8 cellular contexts compared by ENCODE assay signal in the genomic region with DNA sequence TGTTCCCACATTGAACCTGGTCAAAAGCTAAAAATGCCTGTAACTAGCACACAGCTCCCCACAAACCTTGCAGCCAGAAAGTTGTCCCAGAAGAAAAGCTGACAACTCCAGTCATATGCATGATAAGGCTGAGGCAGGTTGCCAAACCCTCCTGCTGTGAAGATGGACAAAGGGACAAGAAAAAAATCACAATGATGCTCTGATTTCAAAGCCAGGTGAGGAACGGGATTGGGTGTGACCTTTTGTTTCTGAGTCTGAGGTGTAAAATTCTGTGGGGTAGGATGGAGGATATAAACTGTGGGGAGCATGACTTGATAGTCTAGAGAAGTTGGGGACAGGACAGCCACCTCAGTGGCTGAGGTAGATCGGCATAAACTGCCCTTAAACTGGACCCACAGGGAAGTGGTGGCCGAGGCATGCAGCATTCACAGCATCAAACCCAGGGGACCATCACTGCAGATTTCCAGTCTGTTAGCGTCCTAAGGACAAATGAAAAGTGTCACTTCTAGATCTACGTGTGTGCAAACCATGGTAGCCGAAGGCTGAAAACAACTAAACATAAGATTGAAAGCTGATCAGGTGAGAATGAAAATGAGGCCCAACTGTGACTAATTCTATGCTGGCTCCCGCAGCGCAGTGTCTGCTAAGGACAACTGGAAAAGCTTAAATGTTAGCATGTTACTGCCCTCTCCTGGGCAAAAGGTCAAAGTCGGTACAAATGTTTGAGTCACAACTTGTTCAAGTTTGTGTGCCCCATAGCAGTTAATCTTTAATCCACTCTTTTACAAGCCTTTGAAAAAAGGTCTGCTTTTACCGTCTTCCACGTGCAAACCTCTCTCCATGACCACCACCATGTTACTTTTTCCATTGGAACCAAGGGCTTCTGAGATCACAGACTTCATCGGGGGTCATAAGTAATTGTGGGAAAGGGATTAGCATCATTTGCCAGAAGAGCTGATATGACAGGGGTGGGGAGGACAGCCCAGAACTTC. TPM values are rescaled to one million over a fixed set of nuclear protein-coding genes. Genes with fewer than 3 reads are reported as not detected.
A peak's percentile ranks its signal among the peaks of the same experiment; 100 is the strongest.
DNase-seq lines count a peak whose midpoint lies in the region; ATAC-seq and TF ChIP-seq lines count a peak whose summit lies in the region.

No MANE protein-coding gene starts in this region.

- H3K9me3 ChIP-seq in RWPE2 (ENCODE audit: severe bottlenecking) = no peaks in the 10 kb centered on the region
- no peaks in the 10 kb centered on the region for H3K9me3 ChIP-seq in smooth muscle cell (replicated peaks; ENCODE audit: low read depth)

- H3K27ac ChIP-seq in RWPE2 (ENCODE audit: poor library complexity, severe bottlenecking) = no peak overlapping the region
- no peak overlapping the region for H3K27ac ChIP-seq in smooth muscle cell (ENCODE audit: low read depth)

- H3K9ac ChIP-seq in smooth muscle cell (ENCODE audit: low read depth) = no peak overlapping the region

- H3K4me2 ChIP-seq in smooth muscle cell = no peak overlapping the region

- TF ChIP-seq CTCF in RWPE2 (IDR thresholded peaks at IDR 0.05; ENCODE audit: poor library complexity, severe bottlenecking) (no peak), smooth muscle cell (IDR thresholded peaks at IDR 0.05; ENCODE audit: borderline replicate concordance, insufficient read depth, poor library complexity, severe bottlenecking) (peak; percentile 49)

- H3K4me3 ChIP-seq in RWPE2 (ENCODE audit: severe bottlenecking) (no peak overlapping the region), smooth muscle cell (no peak overlapping the region)

- H3K27me3 ChIP-seq in RWPE2 (ENCODE audit: insufficient read depth, poor library complexity, severe bottlenecking) (no peaks in the 10 kb centered on the region), smooth muscle cell (ENCODE audit: low read depth) (no peaks in the 10 kb centered on the region)

- no peaks in the 10 kb centered on the region for H3K4me1 ChIP-seq in RWPE2 (ENCODE audit: insufficient read depth, poor library complexity, severe bottlenecking)
- H3K4me1 ChIP-seq in smooth muscle cell (ENCODE audit: low read depth) = no peaks in the 10 kb centered on the region

- H4K20me1 ChIP-seq in smooth muscle cell (ENCODE audit: low read depth) = no peaks in the 10 kb centered on the region

- no peaks in the 10 kb centered on the region for H3K79me2 ChIP-seq in smooth muscle cell (ENCODE audit: low read depth)

- ATAC-seq in GM19395 (IDR thresholded peaks at IDR 0.05; ENCODE audit: unreplicated experiment) (peak; percentile 87), RWPE2 (ENCODE audit: low read depth) (peak; percentile 67), HG02571 (IDR thresholded peaks at IDR 0.05; ENCODE audit: unreplicated experiment) (no peak)

- DNase-seq in ELF-1 (ENCODE audit: low read depth, low spot score) (peak; percentile 74), KG1 (lab: John Stamatoyannopoulos, UW) (peak; percentile 1), RWPE2 (ENCODE audit: low spot score) (no peak), globus pallidus (ENCODE audit: low spot score) (peak; percentile 43), smooth muscle cell (lab: John Stamatoyannopoulos, UW; ENCODE audit: unreplicated experiment) (no peak)
- DNase-seq in stimulated activated CD4-positive, alpha-beta T cell treated with anti-CD3 and anti-CD28 coated beads, Interleukin-4, amount 100 ng/mL, for 4 hours = no peak

- H3F3A ChIP-seq in smooth muscle cell (ENCODE audit: low read depth) = no peaks in the 10 kb centered on the region

- no peak overlapping the region for H2AFZ ChIP-seq in smooth muscle cell (ENCODE audit: low read depth)

- WGBS in smooth muscle cell (ENCODE audit: low lambda C conversion rate) = 20% methylated on average over 12 of the region's 12 CpGs

- H3K36me3 ChIP-seq in RWPE2 (ENCODE audit: low read depth) (no peaks in the 10 kb centered on the region), smooth muscle cell (ENCODE audit: low read depth) (no peaks in the 10 kb centered on the region)

RNA-seq across cellular contexts. Expression of a gene that starts 39.8 kb away (rescaled TPM):
- under 0.01 TPM in 1 of 2 replicates, not detected in the other for total RNA-seq in smooth muscle cell
- polyA plus RNA-seq in smooth muscle cell = not detected in 2 replicates

Comparison
In these comparisons a context has a peak if more than half of its experiments do, and no peak if none do; other contexts are left out.
1. DNase-seq: peak in ELF-1 (single experiment), KG1 (single experiment) and globus pallidus (single experiment); none in RWPE2 (single experiment), smooth muscle cell (single experiment) and stimulated activated CD4-positive, alpha-beta T cell treated with anti-CD3 and anti-CD28 coated beads, Interleukin-4, amount 100 ng/mL, for 4 hours (0 of 2).